In the genomic region with DNA sequence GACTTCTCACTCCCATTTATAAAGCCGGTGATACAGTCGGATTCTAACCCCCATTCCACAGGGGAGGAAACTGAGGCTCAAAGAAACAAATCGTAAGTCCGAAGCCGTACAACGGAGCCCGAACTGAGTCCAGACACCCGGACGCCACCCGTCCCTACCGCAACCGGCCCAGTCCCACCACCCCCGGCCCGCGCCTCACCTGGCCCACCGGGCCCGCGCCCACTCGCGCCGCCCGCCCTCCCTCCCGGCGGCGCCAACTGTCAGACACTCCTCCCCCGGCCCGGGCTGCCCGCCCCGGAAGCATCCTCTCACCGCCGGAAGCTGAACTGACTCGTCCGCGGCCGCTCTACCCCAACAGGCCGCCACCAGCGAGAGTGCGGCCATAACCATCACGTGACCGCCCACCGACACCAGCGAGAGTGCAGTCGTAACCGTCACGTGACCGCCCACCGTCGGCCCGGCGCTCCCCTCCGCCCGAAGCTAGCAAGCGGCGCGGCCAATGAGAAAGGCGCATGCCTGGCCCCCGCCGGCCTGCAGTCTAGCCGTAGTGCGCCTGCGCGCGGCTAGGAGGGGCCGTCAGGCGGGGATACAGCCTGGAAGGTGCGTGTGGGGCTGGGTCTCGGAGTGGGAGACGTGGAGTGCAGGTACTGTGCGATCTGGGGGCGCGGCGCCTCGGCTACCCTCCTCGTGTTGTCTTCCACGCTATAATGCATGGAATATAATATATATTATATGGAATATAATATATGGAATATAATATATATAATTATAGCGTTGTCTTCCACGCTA, we compare ENCODE assay signal across 1 cellular context.
TF ChIP-seq lines count a peak whose summit lies in the region.

TSS of gene C19orf47 (minus strand) at position 273 of the 789 bp plus-strand sequence. CDS start 6,540 bp downstream, outside the sequence.
A gene with protein sequence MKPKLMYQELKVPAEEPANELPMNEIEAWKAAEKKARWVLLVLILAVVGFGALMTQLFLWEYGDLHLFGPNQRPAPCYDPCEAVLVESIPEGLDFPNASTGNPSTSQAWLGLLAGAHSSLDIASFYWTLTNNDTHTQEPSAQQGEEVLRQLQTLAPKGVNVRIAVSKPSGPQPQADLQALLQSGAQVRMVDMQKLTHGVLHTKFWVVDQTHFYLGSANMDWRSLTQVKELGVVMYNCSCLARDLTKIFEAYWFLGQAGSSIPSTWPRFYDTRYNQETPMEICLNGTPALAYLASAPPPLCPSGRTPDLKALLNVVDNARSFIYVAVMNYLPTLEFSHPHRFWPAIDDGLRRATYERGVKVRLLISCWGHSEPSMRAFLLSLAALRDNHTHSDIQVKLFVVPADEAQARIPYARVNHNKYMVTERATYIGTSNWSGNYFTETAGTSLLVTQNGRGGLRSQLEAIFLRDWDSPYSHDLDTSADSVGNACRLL (plus strand): TSS at position 571 of the 789 bp plus-strand sequence. CDS start 17,789 bp downstream, outside the sequence.

TF ChIP-seq in HEK293, 187 proteins besides CTCF, POLR2A, EP300 and RAD21 (continued from another document and continues in another):
- TF ChIP-seq, protein P1, sequence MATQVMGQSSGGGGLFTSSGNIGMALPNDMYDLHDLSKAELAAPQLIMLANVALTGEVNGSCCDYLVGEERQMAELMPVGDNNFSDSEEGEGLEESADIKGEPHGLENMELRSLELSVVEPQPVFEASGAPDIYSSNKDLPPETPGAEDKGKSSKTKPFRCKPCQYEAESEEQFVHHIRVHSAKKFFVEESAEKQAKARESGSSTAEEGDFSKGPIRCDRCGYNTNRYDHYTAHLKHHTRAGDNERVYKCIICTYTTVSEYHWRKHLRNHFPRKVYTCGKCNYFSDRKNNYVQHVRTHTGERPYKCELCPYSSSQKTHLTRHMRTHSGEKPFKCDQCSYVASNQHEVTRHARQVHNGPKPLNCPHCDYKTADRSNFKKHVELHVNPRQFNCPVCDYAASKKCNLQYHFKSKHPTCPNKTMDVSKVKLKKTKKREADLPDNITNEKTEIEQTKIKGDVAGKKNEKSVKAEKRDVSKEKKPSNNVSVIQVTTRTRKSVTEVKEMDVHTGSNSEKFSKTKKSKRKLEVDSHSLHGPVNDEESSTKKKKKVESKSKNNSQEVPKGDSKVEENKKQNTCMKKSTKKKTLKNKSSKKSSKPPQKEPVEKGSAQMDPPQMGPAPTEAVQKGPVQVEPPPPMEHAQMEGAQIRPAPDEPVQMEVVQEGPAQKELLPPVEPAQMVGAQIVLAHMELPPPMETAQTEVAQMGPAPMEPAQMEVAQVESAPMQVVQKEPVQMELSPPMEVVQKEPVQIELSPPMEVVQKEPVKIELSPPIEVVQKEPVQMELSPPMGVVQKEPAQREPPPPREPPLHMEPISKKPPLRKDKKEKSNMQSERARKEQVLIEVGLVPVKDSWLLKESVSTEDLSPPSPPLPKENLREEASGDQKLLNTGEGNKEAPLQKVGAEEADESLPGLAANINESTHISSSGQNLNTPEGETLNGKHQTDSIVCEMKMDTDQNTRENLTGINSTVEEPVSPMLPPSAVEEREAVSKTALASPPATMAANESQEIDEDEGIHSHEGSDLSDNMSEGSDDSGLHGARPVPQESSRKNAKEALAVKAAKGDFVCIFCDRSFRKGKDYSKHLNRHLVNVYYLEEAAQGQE (tag by site-specific recombination; IDR thresholded peaks at IDR 0.05) = 0 out of 2 replicates have a peak, but pooled peaks have one; percentile 26
- TF ChIP-seq WT1 (tag by site-specific recombination; IDR thresholded peaks at IDR 0.05) = peak; percentile 57; the same call in 1 of the 2 replicates
- TF ChIP-seq YY2 (tag by site-specific recombination; IDR thresholded peaks at IDR 0.05) = peak; percentile 100
- TF ChIP-seq ZNF707 (tag by site-specific recombination; IDR thresholded peaks at IDR 0.05) = no peak
- 0 out of 2 replicates have a peak, but pooled peaks have one; percentile 41 for TF ChIP-seq ZSCAN18 (tag by site-specific recombination; IDR thresholded peaks at IDR 0.05)
- peak; percentile 35; the same call in 1 of the 2 replicates for TF ChIP-seq ZNF404 (tag by site-specific recombination; IDR thresholded peaks at IDR 0.05)
- TF ChIP-seq BCL11B (tag by site-specific recombination; IDR thresholded peaks at IDR 0.05; ENCODE audit: low read depth) = peak; percentile 25; the same call in 1 of the 2 replicates
- peak; percentile 96 for TF ChIP-seq ZBTB11 (tag by site-specific recombination; conservative IDR thresholded peaks at IDR 0.05; ENCODE audit: low read depth)
- TF ChIP-seq ZNF658 (tag by site-specific recombination; IDR thresholded peaks at IDR 0.05) = no peak
- TF ChIP-seq SCRT2 (tag by site-specific recombination; IDR thresholded peaks at IDR 0.05) = peak; percentile 50; the same call in 1 of the 2 replicates
- TF ChIP-seq ZNF423 (tag by site-specific recombination; IDR thresholded peaks at IDR 0.05) = no peak; the same call in 1 of the 2 replicates
- TF ChIP-seq, protein P2, sequence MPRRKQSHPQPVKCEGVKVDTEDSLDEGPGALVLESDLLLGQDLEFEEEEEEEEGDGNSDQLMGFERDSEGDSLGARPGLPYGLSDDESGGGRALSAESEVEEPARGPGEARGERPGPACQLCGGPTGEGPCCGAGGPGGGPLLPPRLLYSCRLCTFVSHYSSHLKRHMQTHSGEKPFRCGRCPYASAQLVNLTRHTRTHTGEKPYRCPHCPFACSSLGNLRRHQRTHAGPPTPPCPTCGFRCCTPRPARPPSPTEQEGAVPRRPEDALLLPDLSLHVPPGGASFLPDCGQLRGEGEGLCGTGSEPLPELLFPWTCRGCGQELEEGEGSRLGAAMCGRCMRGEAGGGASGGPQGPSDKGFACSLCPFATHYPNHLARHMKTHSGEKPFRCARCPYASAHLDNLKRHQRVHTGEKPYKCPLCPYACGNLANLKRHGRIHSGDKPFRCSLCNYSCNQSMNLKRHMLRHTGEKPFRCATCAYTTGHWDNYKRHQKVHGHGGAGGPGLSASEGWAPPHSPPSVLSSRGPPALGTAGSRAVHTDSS (tag by site-specific recombination; IDR thresholded peaks at IDR 0.05) = no peak
- peak; percentile 93 for TF ChIP-seq ZNF843 (tag by site-specific recombination; IDR thresholded peaks at IDR 0.05)
- no peak for TF ChIP-seq ZNF521 (tag by site-specific recombination; IDR thresholded peaks at IDR 0.05)
- no peak for TF ChIP-seq MEIS1 (CRISPR knock-in tag; IDR thresholded peaks at IDR 0.05; ENCODE audit: borderline replicate concordance)
- peak; percentile 99 for TF ChIP-seq PRDM1 (tag by site-specific recombination; IDR thresholded peaks at IDR 0.05)
- no peak for TF ChIP-seq ZNF174 (tag by site-specific recombination; IDR thresholded peaks at IDR 0.05)
- TF ChIP-seq KLF16 (tag by site-specific recombination; IDR thresholded peaks at IDR 0.05) = peak; percentile 92
- no peak for TF ChIP-seq ZFP3 (tag by site-specific recombination; IDR thresholded peaks at IDR 0.05; ENCODE audit: low read depth)
- TF ChIP-seq OVOL3 (tag by site-specific recombination; IDR thresholded peaks at IDR 0.05) = peak; percentile 60; the same call in 1 of the 2 replicates
- TF ChIP-seq, protein P3, sequence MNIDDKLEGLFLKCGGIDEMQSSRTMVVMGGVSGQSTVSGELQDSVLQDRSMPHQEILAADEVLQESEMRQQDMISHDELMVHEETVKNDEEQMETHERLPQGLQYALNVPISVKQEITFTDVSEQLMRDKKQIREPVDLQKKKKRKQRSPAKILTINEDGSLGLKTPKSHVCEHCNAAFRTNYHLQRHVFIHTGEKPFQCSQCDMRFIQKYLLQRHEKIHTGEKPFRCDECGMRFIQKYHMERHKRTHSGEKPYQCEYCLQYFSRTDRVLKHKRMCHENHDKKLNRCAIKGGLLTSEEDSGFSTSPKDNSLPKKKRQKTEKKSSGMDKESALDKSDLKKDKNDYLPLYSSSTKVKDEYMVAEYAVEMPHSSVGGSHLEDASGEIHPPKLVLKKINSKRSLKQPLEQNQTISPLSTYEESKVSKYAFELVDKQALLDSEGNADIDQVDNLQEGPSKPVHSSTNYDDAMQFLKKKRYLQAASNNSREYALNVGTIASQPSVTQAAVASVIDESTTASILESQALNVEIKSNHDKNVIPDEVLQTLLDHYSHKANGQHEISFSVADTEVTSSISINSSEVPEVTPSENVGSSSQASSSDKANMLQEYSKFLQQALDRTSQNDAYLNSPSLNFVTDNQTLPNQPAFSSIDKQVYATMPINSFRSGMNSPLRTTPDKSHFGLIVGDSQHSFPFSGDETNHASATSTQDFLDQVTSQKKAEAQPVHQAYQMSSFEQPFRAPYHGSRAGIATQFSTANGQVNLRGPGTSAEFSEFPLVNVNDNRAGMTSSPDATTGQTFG (tag by site-specific recombination; IDR thresholded peaks at IDR 0.05; ENCODE audit: borderline replicate concordance) = no peak; the same call in 1 of the 2 replicates
- TF ChIP-seq ZSCAN4 (tag by site-specific recombination; IDR thresholded peaks at IDR 0.05) = no peak
- TF ChIP-seq ZNF837 (tag by site-specific recombination; IDR thresholded peaks at IDR 0.05) = no peak
- no peak for TF ChIP-seq ZNF169 (tag by site-specific recombination; IDR thresholded peaks at IDR 0.05)
- no peak for TF ChIP-seq ZNF776 (tag by site-specific recombination; IDR thresholded peaks at IDR 0.05; ENCODE audit: borderline replicate concordance)
- no peak; the same call in 1 of the 2 replicates for TF ChIP-seq ZBTB1 (tag by site-specific recombination; IDR thresholded peaks at IDR 0.05)
- peak; percentile 78; the same call in 1 of the 2 replicates for TF ChIP-seq ZNF18 (tag by site-specific recombination; IDR thresholded peaks at IDR 0.05)
- TF ChIP-seq HOXA7 (CRISPR knock-in tag; IDR thresholded peaks at IDR 0.05; ENCODE audit: borderline replicate concordance) = no peak
- TF ChIP-seq MYNN (tag by site-specific recombination; IDR thresholded peaks at IDR 0.05; ENCODE audit: borderline replicate concordance) = 0 out of 2 replicates have a peak, but pooled peaks have one; percentile 17
- TF ChIP-seq, protein P4, sequence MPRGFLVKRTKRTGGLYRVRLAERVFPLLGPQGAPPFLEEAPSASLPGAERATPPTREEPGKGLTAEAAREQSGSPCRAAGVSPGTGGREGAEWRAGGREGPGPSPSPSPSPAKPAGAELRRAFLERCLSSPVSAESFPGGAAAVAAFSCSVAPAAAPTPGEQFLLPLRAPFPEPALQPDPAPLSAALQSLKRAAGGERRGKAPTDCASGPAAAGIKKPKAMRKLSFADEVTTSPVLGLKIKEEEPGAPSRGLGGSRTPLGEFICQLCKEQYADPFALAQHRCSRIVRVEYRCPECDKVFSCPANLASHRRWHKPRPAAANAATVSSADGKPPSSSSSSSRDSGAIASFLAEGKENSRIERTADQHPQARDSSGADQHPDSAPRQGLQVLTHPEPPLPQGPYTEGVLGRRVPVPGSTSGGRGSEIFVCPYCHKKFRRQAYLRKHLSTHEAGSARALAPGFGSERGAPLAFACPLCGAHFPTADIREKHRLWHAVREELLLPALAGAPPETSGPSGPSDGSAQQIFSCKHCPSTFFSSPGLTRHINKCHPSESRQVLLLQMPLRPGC (tag by site-specific recombination; IDR thresholded peaks at IDR 0.05) = peak; percentile 82
- peak; percentile 88 for TF ChIP-seq ZNF660 (tag by site-specific recombination; IDR thresholded peaks at IDR 0.05)
- TF ChIP-seq ZNF114 (tag by site-specific recombination; IDR thresholded peaks at IDR 0.05) = no peak
